1 cellular context compared by ENCODE assay signal in genomic region chr6:37566209-37566859, GRCh38.
A peak's percentile ranks its signal among the peaks of the same experiment; 100 is the strongest.
TF ChIP-seq lines count a peak whose summit lies in the region.

No MANE protein-coding gene starts in this region.

TF ChIP-seq in HEK293, 187 proteins besides CTCF, POLR2A, EP300 and RAD21 (continued from another document and continues in another):
- no peak for TF ChIP-seq ZNF112 (tag by site-specific recombination; IDR thresholded peaks at IDR 0.05)
- TF ChIP-seq ZNF341 (tag by site-specific recombination; IDR thresholded peaks at IDR 0.05; ENCODE audit: low read depth) = peak; percentile 69
- TF ChIP-seq ZBTB6 (tag by site-specific recombination; IDR thresholded peaks at IDR 0.05) = no peak
- no peak for TF ChIP-seq ZNF449 (tag by site-specific recombination; IDR thresholded peaks at IDR 0.05)
- TF ChIP-seq ELK4 (IDR thresholded peaks at IDR 0.05; ENCODE audit: borderline replicate concordance, low read depth, low read length) = no peak
- no peak for TF ChIP-seq ZBTB1 (tag by site-specific recombination; IDR thresholded peaks at IDR 0.05)
- TF ChIP-seq ZNF488 (tag by site-specific recombination; IDR thresholded peaks at IDR 0.05) = no peak
- TF ChIP-seq ZNF10 (tag by site-specific recombination; IDR thresholded peaks at IDR 0.05) = no peak
- no peak for TF ChIP-seq ATF2 (tag by site-specific recombination; IDR thresholded peaks at IDR 0.05; ENCODE audit: low read depth)
- no peak; the same call in 1 of the 2 replicates for TF ChIP-seq ZBTB17 (tag by site-specific recombination; IDR thresholded peaks at IDR 0.05)
- no peak for TF ChIP-seq ZNF280C (tag by site-specific recombination; IDR thresholded peaks at IDR 0.05)
- TF ChIP-seq ZNF747 (tag by site-specific recombination; IDR thresholded peaks at IDR 0.05) = no peak
- TF ChIP-seq ZNF639 (tag by site-specific recombination; IDR thresholded peaks at IDR 0.05) = no peak
- no peak for TF ChIP-seq ZFHX2 (tag by site-specific recombination; conservative IDR thresholded peaks at IDR 0.05)
- no peak for TF ChIP-seq ZNF157 (tag by site-specific recombination; IDR thresholded peaks at IDR 0.05)
- TF ChIP-seq ZNF221 (tag by site-specific recombination; IDR thresholded peaks at IDR 0.05; ENCODE audit: borderline replicate concordance) = no peak
- TF ChIP-seq ZFP37 (tag by site-specific recombination; IDR thresholded peaks at IDR 0.05) = no peak
- no peak for TF ChIP-seq SCRT1 (tag by site-specific recombination; IDR thresholded peaks at IDR 0.05; ENCODE audit: borderline replicate concordance)
- TF ChIP-seq GFI1B (tag by site-specific recombination; IDR thresholded peaks at IDR 0.05) = no peak
- no peak for TF ChIP-seq ZNF529 (tag by site-specific recombination; IDR thresholded peaks at IDR 0.05; ENCODE audit: insufficient replicate concordance)
- no peak for TF ChIP-seq ZNF530 (tag by site-specific recombination; IDR thresholded peaks at IDR 0.05; ENCODE audit: low read depth)
- no peak for TF ChIP-seq IKZF3 (tag by site-specific recombination; IDR thresholded peaks at IDR 0.05)
- no peak for TF ChIP-seq ZNF114 (tag by site-specific recombination; IDR thresholded peaks at IDR 0.05)
- TF ChIP-seq ZNF2 (tag by site-specific recombination; IDR thresholded peaks at IDR 0.05) = peak; percentile 45; the same call in 1 of the 2 replicates
- no peak; the same call in 1 of the 2 replicates for TF ChIP-seq ZNF184 (tag by site-specific recombination; IDR thresholded peaks at IDR 0.05)
- TF ChIP-seq ZNF391 (tag by site-specific recombination; IDR thresholded peaks at IDR 0.05; ENCODE audit: borderline replicate concordance, low read depth) = no peak
- TF ChIP-seq ZNF274 (IDR thresholded peaks at IDR 0.05; ENCODE audit: low read length) = no peak
- no peak for TF ChIP-seq ZNF274 (tag by site-specific recombination; IDR thresholded peaks at IDR 0.05; ENCODE audit: borderline replicate concordance)
- 0 out of 2 replicates have a peak, but pooled peaks have one; percentile 50 for TF ChIP-seq ZBTB10 (tag by site-specific recombination; IDR thresholded peaks at IDR 0.05)
- no peak for TF ChIP-seq KLF7 (tag by site-specific recombination; IDR thresholded peaks at IDR 0.05; ENCODE audit: borderline replicate concordance)
- no peak for TF ChIP-seq ZNF362 (tag by site-specific recombination; IDR thresholded peaks at IDR 0.05)
- no peak for TF ChIP-seq ZNF311 (tag by site-specific recombination; IDR thresholded peaks at IDR 0.05; ENCODE audit: borderline replicate concordance)
- no peak for TF ChIP-seq ZNF148 (tag by site-specific recombination; IDR thresholded peaks at IDR 0.05; ENCODE audit: borderline replicate concordance)
- no peak for TF ChIP-seq ZNF692 (tag by site-specific recombination; IDR thresholded peaks at IDR 0.05)
- TF ChIP-seq ZNF658 (tag by site-specific recombination; IDR thresholded peaks at IDR 0.05) = no peak
- no peak for TF ChIP-seq ZNF664 (tag by site-specific recombination; IDR thresholded peaks at IDR 0.05)
- TF ChIP-seq ZNF248 (tag by site-specific recombination; IDR thresholded peaks at IDR 0.05) = no peak
- no peak for TF ChIP-seq PBX3 (CRISPR knock-in tag; IDR thresholded peaks at IDR 0.05)
- no peak for TF ChIP-seq ZSCAN23 (tag by site-specific recombination; IDR thresholded peaks at IDR 0.05)
- TF ChIP-seq ZNF266 (tag by site-specific recombination; IDR thresholded peaks at IDR 0.05; ENCODE audit: low read depth) = no peak
- TF ChIP-seq EGR2 (tag by site-specific recombination; IDR thresholded peaks at IDR 0.05; ENCODE audit: low read depth) = no peak
